ENCODE assay signal across 1 cellular context in genomic region chr2:84829693-84830092, GRCh38.
TF ChIP-seq lines count a peak whose summit lies in the region.

No MANE protein-coding gene starts in this region.

TF ChIP-seq in HepG2, 621 proteins besides CTCF, POLR2A, EP300 and RAD21 (continues in another document):
- TF ChIP-seq RBFOX2 (IDR thresholded peaks at IDR 0.05; ENCODE audit: low read depth, low read length) = no peak
- TF ChIP-seq NFE2L1 (CRISPR knock-in tag; IDR thresholded peaks at IDR 0.05; ENCODE audit: borderline replicate concordance) = no peak
- no peak for TF ChIP-seq ZNF839 (CRISPR knock-in tag; IDR thresholded peaks at IDR 0.05; ENCODE audit: borderline replicate concordance)
- TF ChIP-seq ZNF674 (CRISPR knock-in tag; IDR thresholded peaks at IDR 0.05; ENCODE audit: low read depth) = no peak
- TF ChIP-seq ZBTB21 (CRISPR knock-in tag; IDR thresholded peaks at IDR 0.05) = no peak
- TF ChIP-seq, protein P1, sequence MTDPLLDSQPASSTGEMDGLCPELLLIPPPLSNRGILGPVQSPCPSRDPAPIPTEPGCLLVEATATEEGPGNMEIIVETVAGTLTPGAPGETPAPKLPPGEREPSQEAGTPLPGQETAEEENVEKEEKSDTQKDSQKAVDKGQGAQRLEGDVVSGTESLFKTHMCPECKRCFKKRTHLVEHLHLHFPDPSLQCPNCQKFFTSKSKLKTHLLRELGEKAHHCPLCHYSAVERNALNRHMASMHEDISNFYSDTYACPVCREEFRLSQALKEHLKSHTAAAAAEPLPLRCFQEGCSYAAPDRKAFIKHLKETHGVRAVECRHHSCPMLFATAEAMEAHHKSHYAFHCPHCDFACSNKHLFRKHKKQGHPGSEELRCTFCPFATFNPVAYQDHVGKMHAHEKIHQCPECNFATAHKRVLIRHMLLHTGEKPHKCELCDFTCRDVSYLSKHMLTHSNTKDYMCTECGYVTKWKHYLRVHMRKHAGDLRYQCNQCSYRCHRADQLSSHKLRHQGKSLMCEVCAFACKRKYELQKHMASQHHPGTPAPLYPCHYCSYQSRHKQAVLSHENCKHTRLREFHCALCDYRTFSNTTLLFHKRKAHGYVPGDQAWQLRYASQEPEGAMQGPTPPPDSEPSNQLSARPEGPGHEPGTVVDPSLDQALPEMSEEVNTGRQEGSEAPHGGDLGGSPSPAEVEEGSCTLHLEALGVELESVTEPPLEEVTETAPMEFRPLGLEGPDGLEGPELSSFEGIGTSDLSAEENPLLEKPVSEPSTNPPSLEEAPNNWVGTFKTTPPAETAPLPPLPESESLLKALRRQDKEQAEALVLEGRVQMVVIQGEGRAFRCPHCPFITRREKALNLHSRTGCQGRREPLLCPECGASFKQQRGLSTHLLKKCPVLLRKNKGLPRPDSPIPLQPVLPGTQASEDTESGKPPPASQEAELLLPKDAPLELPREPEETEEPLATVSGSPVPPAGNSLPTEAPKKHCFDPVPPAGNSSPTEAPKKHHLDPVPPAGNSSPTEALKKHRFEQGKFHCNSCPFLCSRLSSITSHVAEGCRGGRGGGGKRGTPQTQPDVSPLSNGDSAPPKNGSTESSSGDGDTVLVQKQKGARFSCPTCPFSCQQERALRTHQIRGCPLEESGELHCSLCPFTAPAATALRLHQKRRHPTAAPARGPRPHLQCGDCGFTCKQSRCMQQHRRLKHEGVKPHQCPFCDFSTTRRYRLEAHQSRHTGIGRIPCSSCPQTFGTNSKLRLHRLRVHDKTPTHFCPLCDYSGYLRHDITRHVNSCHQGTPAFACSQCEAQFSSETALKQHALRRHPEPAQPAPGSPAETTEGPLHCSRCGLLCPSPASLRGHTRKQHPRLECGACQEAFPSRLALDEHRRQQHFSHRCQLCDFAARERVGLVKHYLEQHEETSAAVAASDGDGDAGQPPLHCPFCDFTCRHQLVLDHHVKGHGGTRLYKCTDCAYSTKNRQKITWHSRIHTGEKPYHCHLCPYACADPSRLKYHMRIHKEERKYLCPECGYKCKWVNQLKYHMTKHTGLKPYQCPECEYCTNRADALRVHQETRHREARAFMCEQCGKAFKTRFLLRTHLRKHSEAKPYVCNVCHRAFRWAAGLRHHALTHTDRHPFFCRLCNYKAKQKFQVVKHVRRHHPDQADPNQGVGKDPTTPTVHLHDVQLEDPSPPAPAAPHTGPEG (CRISPR knock-in tag; IDR thresholded peaks at IDR 0.05) = no peak
- no peak for TF ChIP-seq ZNF547 (CRISPR knock-in tag; IDR thresholded peaks at IDR 0.05)
- TF ChIP-seq ATAD3A (CRISPR knock-in tag; IDR thresholded peaks at IDR 0.05) = no peak
- no peak for TF ChIP-seq SNRNP70 (IDR thresholded peaks at IDR 0.05; ENCODE audit: low read depth, low read length)
- TF ChIP-seq XBP1 (CRISPR knock-in tag; IDR thresholded peaks at IDR 0.05) = no peak
- no peak for TF ChIP-seq ZNF800 (CRISPR knock-in tag; IDR thresholded peaks at IDR 0.05)
- TF ChIP-seq ZNF232 (CRISPR knock-in tag; IDR thresholded peaks at IDR 0.05; ENCODE audit: borderline replicate concordance) = no peak
- TF ChIP-seq, protein P2, sequence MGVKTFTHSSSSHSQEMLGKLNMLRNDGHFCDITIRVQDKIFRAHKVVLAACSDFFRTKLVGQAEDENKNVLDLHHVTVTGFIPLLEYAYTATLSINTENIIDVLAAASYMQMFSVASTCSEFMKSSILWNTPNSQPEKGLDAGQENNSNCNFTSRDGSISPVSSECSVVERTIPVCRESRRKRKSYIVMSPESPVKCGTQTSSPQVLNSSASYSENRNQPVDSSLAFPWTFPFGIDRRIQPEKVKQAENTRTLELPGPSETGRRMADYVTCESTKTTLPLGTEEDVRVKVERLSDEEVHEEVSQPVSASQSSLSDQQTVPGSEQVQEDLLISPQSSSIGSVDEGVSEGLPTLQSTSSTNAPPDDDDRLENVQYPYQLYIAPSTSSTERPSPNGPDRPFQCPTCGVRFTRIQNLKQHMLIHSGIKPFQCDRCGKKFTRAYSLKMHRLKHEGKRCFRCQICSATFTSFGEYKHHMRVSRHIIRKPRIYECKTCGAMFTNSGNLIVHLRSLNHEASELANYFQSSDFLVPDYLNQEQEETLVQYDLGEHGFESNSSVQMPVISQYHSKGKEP (CRISPR knock-in tag; IDR thresholded peaks at IDR 0.05) = no peak
- TF ChIP-seq ZNF652 (CRISPR knock-in tag; IDR thresholded peaks at IDR 0.05; ENCODE audit: borderline replicate concordance, low read depth) = no peak
- no peak for TF ChIP-seq EZH2 (conservative IDR thresholded peaks at IDR 0.05; ENCODE audit: low read depth, low read length)
- peak; percentile 50; the same call in 1 of the 2 replicates for TF ChIP-seq SOX6 (IDR thresholded peaks at IDR 0.05)
- TF ChIP-seq SOX6 (CRISPR knock-in tag; IDR thresholded peaks at IDR 0.05) = no peak
- 0 out of 2 replicates have a peak, but pooled peaks have one; percentile 33 for TF ChIP-seq ATF7 (IDR thresholded peaks at IDR 0.05)
- no peak for TF ChIP-seq ATF7 (CRISPR knock-in tag; IDR thresholded peaks at IDR 0.05)
- TF ChIP-seq, protein P3, sequence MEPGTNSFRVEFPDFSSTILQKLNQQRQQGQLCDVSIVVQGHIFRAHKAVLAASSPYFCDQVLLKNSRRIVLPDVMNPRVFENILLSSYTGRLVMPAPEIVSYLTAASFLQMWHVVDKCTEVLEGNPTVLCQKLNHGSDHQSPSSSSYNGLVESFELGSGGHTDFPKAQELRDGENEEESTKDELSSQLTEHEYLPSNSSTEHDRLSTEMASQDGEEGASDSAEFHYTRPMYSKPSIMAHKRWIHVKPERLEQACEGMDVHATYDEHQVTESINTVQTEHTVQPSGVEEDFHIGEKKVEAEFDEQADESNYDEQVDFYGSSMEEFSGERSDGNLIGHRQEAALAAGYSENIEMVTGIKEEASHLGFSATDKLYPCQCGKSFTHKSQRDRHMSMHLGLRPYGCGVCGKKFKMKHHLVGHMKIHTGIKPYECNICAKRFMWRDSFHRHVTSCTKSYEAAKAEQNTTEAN (CRISPR knock-in tag; conservative IDR thresholded peaks at IDR 0.05) = no peak
- no peak for TF ChIP-seq ZNF563 (CRISPR knock-in tag; IDR thresholded peaks at IDR 0.05)
- TF ChIP-seq ATRX (CRISPR knock-in tag; IDR thresholded peaks at IDR 0.05; ENCODE audit: borderline replicate concordance) = no peak
- no peak for TF ChIP-seq ZNF484 (CRISPR knock-in tag; IDR thresholded peaks at IDR 0.05; ENCODE audit: borderline replicate concordance, low read depth)
- peak; percentile 66; the same call in 1 of the 2 replicates for TF ChIP-seq ZNF646 (CRISPR knock-in tag; IDR thresholded peaks at IDR 0.05)
- TF ChIP-seq MAFF (IDR thresholded peaks at IDR 0.05; ENCODE audit: low read depth, low read length) = no peak
- TF ChIP-seq MAFK (conservative IDR thresholded peaks at IDR 0.05 in 1 of 2, IDR thresholded peaks at IDR 0.05 in 1 of 2; ENCODE audit: low read length in 2 of 2) = no peak
- TF ChIP-seq ZFP1 (CRISPR knock-in tag; IDR thresholded peaks at IDR 0.05) = no peak
- TF ChIP-seq PHF21A (CRISPR knock-in tag; IDR thresholded peaks at IDR 0.05) = no peak
- TF ChIP-seq ZNF430 (CRISPR knock-in tag; IDR thresholded peaks at IDR 0.05) = no peak
- no peak for TF ChIP-seq YEATS2 (CRISPR knock-in tag; IDR thresholded peaks at IDR 0.05; ENCODE audit: borderline replicate concordance)
- no peak for TF ChIP-seq THAP11 (CRISPR knock-in tag; IDR thresholded peaks at IDR 0.05)
- TF ChIP-seq ZZZ3 (CRISPR knock-in tag; IDR thresholded peaks at IDR 0.05; ENCODE audit: borderline replicate concordance) = no peak
- no peak for TF ChIP-seq ZNF275 (CRISPR knock-in tag; IDR thresholded peaks at IDR 0.05; ENCODE audit: borderline replicate concordance)
- TF ChIP-seq ZNF883 (CRISPR knock-in tag; IDR thresholded peaks at IDR 0.05; ENCODE audit: not compliant biosample characterization) = no peak
